ENCODE assay signal across 1 cellular context in the genomic region with DNA sequence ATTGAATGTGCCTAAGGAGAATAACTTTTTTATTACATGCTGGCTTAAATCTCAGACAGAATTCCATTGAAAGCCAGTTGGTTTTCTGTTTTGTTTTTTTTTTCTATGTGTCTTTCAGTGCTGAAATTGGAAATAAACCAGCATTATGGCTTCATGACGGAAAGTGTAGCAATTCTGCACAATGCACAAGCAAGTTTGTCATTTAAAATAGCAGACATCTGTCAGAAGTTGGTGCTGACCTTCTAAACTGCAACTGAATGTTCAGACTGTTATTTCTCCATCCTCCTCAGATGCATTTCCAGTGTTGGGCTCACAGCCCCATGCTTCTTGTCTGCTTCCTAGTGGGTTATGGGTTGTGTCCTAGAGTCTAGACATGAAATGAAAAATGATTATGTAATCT.
TF ChIP-seq lines count a peak whose summit lies in the region.

No MANE protein-coding gene starts in this region.

TF ChIP-seq in H1, 55 proteins besides CTCF, POLR2A, EP300 and RAD21:
- no peak for TF ChIP-seq TEAD4 (IDR thresholded peaks at IDR 0.05; ENCODE audit: low read depth, low read length)
- no peak for TF ChIP-seq SAP30 (IDR thresholded peaks at IDR 0.05; ENCODE audit: insufficient read depth, insufficient replicate concordance, low read length)
- no peak for TF ChIP-seq USF2 (IDR thresholded peaks at IDR 0.05; ENCODE audit: low read length)
- no peak for TF ChIP-seq SRF (IDR thresholded peaks at IDR 0.05; ENCODE audit: low read depth, low read length)
- TF ChIP-seq, protein P1, sequence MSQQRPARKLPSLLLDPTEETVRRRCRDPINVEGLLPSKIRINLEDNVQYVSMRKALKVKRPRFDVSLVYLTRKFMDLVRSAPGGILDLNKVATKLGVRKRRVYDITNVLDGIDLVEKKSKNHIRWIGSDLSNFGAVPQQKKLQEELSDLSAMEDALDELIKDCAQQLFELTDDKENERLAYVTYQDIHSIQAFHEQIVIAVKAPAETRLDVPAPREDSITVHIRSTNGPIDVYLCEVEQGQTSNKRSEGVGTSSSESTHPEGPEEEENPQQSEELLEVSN (IDR thresholded peaks at IDR 0.05) = no peak
- TF ChIP-seq RXRA (IDR thresholded peaks at IDR 0.05; ENCODE audit: insufficient read depth, low read depth, low read length) = no peak
- no peak for TF ChIP-seq RNF2 (IDR thresholded peaks at IDR 0.05; ENCODE audit: borderline replicate concordance, low read depth, low read length, missing control alignments, poor library complexity, severe bottlenecking)
- TF ChIP-seq RBBP5 (IDR thresholded peaks at IDR 0.05; ENCODE audit: borderline replicate concordance, low read depth, low read length) = no peak
- TF ChIP-seq KDM5A (IDR thresholded peaks at IDR 0.05; ENCODE audit: low read length) = no peak
- no peak for TF ChIP-seq PHF8 (conservative IDR thresholded peaks at IDR 0.05; ENCODE audit: low read depth, low read length)
- TF ChIP-seq HDAC6 (IDR thresholded peaks at IDR 0.05; ENCODE audit: low read depth, low read length) = no peak
- TF ChIP-seq ASH2L (IDR thresholded peaks at IDR 0.05; ENCODE audit: low read length) = no peak
- TF ChIP-seq EGR1 (IDR thresholded peaks at IDR 0.05; ENCODE audit: borderline replicate concordance, low read depth, low read length) = no peak
TF ChIP-seq in H1: peak in this region for 0.
